8 cellular contexts compared by ENCODE assay signal in the genomic region with DNA sequence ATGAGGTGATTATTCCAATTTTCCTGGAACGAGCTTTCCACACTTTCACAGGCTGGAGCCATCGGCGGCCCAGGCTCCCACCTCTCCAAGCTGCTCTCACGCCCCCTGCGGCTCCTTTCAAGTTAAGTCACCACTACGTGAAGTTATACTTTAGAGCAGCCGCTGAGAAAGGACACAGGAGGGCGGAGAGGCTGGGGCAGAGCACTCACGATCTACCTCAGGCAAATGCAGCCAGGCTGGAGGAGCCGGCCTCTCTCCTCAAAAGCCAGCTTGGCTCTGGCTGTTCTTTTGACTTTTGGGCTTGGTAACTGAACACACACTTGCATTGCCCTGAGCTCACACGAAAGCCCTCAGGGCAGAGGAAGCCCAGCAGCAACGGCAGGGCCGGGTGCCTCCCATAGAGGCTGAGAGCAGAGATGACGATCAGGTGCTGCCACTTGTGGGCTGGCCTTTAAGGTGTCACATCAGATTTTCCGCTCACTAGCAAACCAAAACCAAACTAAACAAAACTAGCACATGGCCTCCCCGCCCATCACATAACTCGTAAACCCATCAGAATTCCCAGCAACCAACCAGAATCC.
DNase-seq lines count a peak whose midpoint lies in the region; ATAC-seq, FAIRE-seq and TF ChIP-seq lines count a peak whose summit lies in the region.

No MANE protein-coding gene starts in this region.

- peak overlapping the region; percentile 94 to 99 (median 96) for H3K27ac Mint-ChIP-seq in naive thymus-derived CD8-positive, alpha-beta T cell

- H3K4me2 ChIP-seq in K562 (ENCODE audit: insufficient read depth, low read length), result no peak overlapping the region

- CTCF ChIA-PET in K562 (lab: Yijun Ruan, JAX; ENCODE audit: low intra/inter-chr PET ratio), result no interaction called here

- H3K9me3 ChIP-seq in heart right ventricle (no peaks in the 10 kb centered on the region), K562 (replicated peaks; ENCODE audit: control insufficient read depth, insufficient read depth, low read depth, low read length) (no peaks in the 10 kb centered on the region), stomach (no peaks in the 10 kb centered on the region)

- FAIRE-seq in K562 (lab: Jason Lieb, UNC), result peak; percentile 75

- no peaks in the 10 kb centered on the region for H3K79me2 ChIP-seq in K562 (ENCODE audit: control insufficient read depth, insufficient read depth, low read length)

- DNase-seq in heart right ventricle (no peak), Right ventricle myocardium superior (no peak), K562 (ENCODE audit: extremely low read depth in 1 of 4, low spot score in 3 of 4) (peak; percentile 51 to 63 (median 54)), stomach (peak; percentile 46), caudate nucleus (lab: John Stamatoyannopoulos, UW) (no peak)
- DNase-seq in naive thymus-derived CD8-positive, alpha-beta T cell, result peak; percentile 45 to 88 (median 73)

- POLR2A ChIA-PET in K562 (lab: Yijun Ruan, JAX), result interaction anchor here (0.5 to 1.4 kb wide), 5 partner anchors 16 to 109 kb away, joined by 3 to 5 read pairs (median 4); no protein-coding TSS in a partner anchor
- POLR2A ChIA-PET in naive thymus-derived CD8-positive, alpha-beta T cell (lab: Charles Lee), result interaction anchor here (0.6 to 3.8 kb wide), 27 partner anchors 8 to 162 kb away, joined by 3 to 47 read pairs (median 5); partner anchors contain the start of genes ARL6IP4, MPHOSPH9, MTRFR and OGFOD2

- H3K27ac ChIP-seq in heart right ventricle, result peak overlapping the region in 9 of 10 donors; percentile 30 to 81 (median 63)
- peak overlapping the region; percentile 64 for H3K27ac ChIP-seq in VCaP
- H3K27ac ChIP-seq in K562 (ENCODE audit: extremely low read depth, low read depth, low read length), result no peak overlapping the region
- peak overlapping the region; percentile 44 to 78 (median 54) for H3K27ac ChIP-seq in stomach
- no peak overlapping the region for H3K27ac ChIP-seq in caudate nucleus (ENCODE audit: low read depth, low read length)

- no peaks in the 10 kb centered on the region for H3K27me3 Mint-ChIP-seq in naive thymus-derived CD8-positive, alpha-beta T cell

- 37 to 50% methylated on average over 17 of the region's 17 CpGs for WGBS in heart right ventricle, 2 donors
- 28% methylated on average over 17 of the region's 17 CpGs for WGBS in K562 (ENCODE audit: insufficient coverage, low coverage, missing lambda C conversion rate)
- 13 to 50% (median 22%) methylated on average over 17 of the region's 17 CpGs for WGBS in stomach, 5 donors

- peaks cover 34 to 87% (median 76%) of the 10 kb centered on the region in 9 donors for H3K4me1 ChIP-seq in heart right ventricle
- H3K4me1 ChIP-seq in K562 (replicated peaks in 1 of 2; ENCODE audit: control insufficient read depth in 2 of 2, insufficient read depth in 2 of 2, low read length in 2 of 2), result peaks cover 13 to 26% of the 10 kb centered on the region in 2 experiments; a peak in 4 of 5 replicates
- H3K4me1 ChIP-seq in stomach, result peaks cover 25 to 64% (median 46%) of the 10 kb centered on the region in 4 donors

- no peak for TF ChIP-seq EP300 in K562 (IDR thresholded peaks at IDR 0.05; ENCODE audit: low read length)
- no peak for TF ChIP-seq EP300 in stomach (IDR thresholded peaks at IDR 0.05)

- H3K27me3 ChIP-seq in heart right ventricle, result no peaks in the 10 kb centered on the region
- H3K27me3 ChIP-seq in K562 (ENCODE audit: control insufficient read depth in 2 of 2, insufficient read depth in 2 of 2, low read length in 2 of 2), result no peaks in the 10 kb centered on the region
- H3K27me3 ChIP-seq in stomach, result no peaks in the 10 kb centered on the region

- H3K4me3 ChIP-seq in heart right ventricle (peak overlapping the region in 1 of 10 donors; percentile 18), K562 (no peak overlapping the region), stomach (peak overlapping the region in 1 of 4 donors; percentile 0)

- H3K9me1 ChIP-seq in K562 (ENCODE audit: control insufficient read depth, insufficient read depth, low read length), result peaks cover 4% of the 10 kb centered on the region

- H3K36me3 ChIP-seq in heart right ventricle (no peaks in the 10 kb centered on the region), K562 (ENCODE audit: control insufficient read depth, insufficient read depth, low read length) (no peaks in the 10 kb centered on the region; the same call in 2 of the 3 replicates), stomach (no peaks in the 10 kb centered on the region)

- no peak for TF ChIP-seq POLR2A in K562 (conservative IDR thresholded peaks at IDR 0.05)
- no peak for TF ChIP-seq POLR2A in stomach (IDR thresholded peaks at IDR 0.05)

- BruUV-seq in K562 (replicated peaks; lab: Mats Ljungman, UMichigan), result no TSS peak

- H2AFZ ChIP-seq in K562 (ENCODE audit: low read depth, low read length), result peak overlapping the region; percentile 44; the same call in 1 of the 2 replicates

- H3K4me1 Mint-ChIP-seq in naive thymus-derived CD8-positive, alpha-beta T cell, result peaks cover 36 to 79% (median 72%) of the 10 kb centered on the region in 4 donors

- peak overlapping the region; percentile 82 to 98 (median 94) for H3K4me3 Mint-ChIP-seq in naive thymus-derived CD8-positive, alpha-beta T cell

- H3K9me3 Mint-ChIP-seq in naive thymus-derived CD8-positive, alpha-beta T cell, result no peaks in the 10 kb centered on the region

- intact Hi-C loops in heart right ventricle (cut with DNase I), result no loop called here
- intact Hi-C loops in Right ventricle myocardium superior (cut with DNase I), result no loop called here
- intact Hi-C loops in K562 (cut with micrococcal nuclease), result loop anchor here (1.0 kb wide), 1 partner anchor 32 kb away; no protein-coding TSS in a partner anchor
- intact Hi-C loops in stomach (cut with DNase I; ENCODE audit: low total_unique reads), result no loop called here

- in situ Hi-C loops in K562 (cut with MboI), result no loop called here

- no peaks in the 10 kb centered on the region for H3K36me3 Mint-ChIP-seq in naive thymus-derived CD8-positive, alpha-beta T cell

- H3K9ac ChIP-seq in K562 (ENCODE audit: insufficient read depth in 1 of 2, low read depth in 2 of 2, low read length in 2 of 2), result peak overlapping the region; percentile 12 to 76; a peak in 2 of 4 replicates

- TF ChIP-seq RAD21 in K562 (CRISPR knock-in tag; conservative IDR thresholded peaks at IDR 0.05 in 1 of 2, IDR thresholded peaks at IDR 0.05 in 1 of 2), result peak in 1 of 2 experiments; percentile 42; a peak in 2 of 4 replicates

- peaks cover 9% of the 10 kb centered on the region; the same call in 1 of the 2 replicates for H4K20me1 ChIP-seq in K562 (replicated peaks; ENCODE audit: control insufficient read depth, insufficient read depth, low read length)

- ATAC-seq in heart right ventricle (peak in 5 of 8 donors; percentile 8 to 53 (median 18)), Right ventricle myocardium superior (ENCODE audit: poor library complexity) (no peak), K562 (peak; percentile 88), GM18870 (IDR thresholded peaks at IDR 0.05; ENCODE audit: unreplicated experiment) (no peak)
- ATAC-seq in naive thymus-derived CD8-positive, alpha-beta T cell, result peak; percentile 82 to 89

- TF ChIP-seq CTCF in heart right ventricle (IDR thresholded peaks at IDR 0.05) (peak in 4 of 9 donors; percentile 13 to 36 (median 30)), VCaP (conservative IDR thresholded peaks at IDR 0.05) (0 out of 2 replicates have a peak, but pooled peaks have one; percentile 26), K562 (IDR thresholded peaks at IDR 0.05 in 2 of 3, conservative IDR thresholded peaks at IDR 0.05 in 1 of 3; ENCODE audit: insufficient read depth in 2 of 3, low read depth in 1 of 3, low read length in 3 of 3) (peak; percentile 52 to 63 (median 52); a peak in 5 of 6 replicates), stomach (IDR thresholded peaks at IDR 0.05) (peak in 1 of 7 experiments; percentile 9)

TF ChIP-seq in K562, 482 proteins besides CTCF, POLR2A, EP300 and RAD21:
- TF ChIP-seq ZNF444 (CRISPR knock-in tag; IDR thresholded peaks at IDR 0.05) (no peak), ZNF778 (CRISPR knock-in tag; IDR thresholded peaks at IDR 0.05) (no peak), PURB (CRISPR knock-in tag; IDR thresholded peaks at IDR 0.05; ENCODE audit: low read depth) (no peak)

Comparison
In these comparisons a context has a peak if more than half of its experiments do, and no peak if none do; other contexts are left out.
1. ATAC-seq: peak in heart right ventricle (5 of 8), K562 (single experiment) and naive thymus-derived CD8-positive, alpha-beta T cell (2 of 2); none in Right ventricle myocardium superior (single experiment) and GM18870 (single experiment).
2. DNase-seq: peak in K562 (4 of 4), naive thymus-derived CD8-positive, alpha-beta T cell (10 of 10) and stomach (single experiment); none in heart right ventricle (0 of 2), Right ventricle myocardium superior (single experiment) and caudate nucleus (0 of 61).
3. H3K27ac ChIP-seq: peak in heart right ventricle (9 of 10), VCaP (single experiment) and stomach (5 of 5); none in K562 (single experiment) and caudate nucleus (single experiment).